ENCODE assay signal across 8 cellular contexts in the genomic region with DNA sequence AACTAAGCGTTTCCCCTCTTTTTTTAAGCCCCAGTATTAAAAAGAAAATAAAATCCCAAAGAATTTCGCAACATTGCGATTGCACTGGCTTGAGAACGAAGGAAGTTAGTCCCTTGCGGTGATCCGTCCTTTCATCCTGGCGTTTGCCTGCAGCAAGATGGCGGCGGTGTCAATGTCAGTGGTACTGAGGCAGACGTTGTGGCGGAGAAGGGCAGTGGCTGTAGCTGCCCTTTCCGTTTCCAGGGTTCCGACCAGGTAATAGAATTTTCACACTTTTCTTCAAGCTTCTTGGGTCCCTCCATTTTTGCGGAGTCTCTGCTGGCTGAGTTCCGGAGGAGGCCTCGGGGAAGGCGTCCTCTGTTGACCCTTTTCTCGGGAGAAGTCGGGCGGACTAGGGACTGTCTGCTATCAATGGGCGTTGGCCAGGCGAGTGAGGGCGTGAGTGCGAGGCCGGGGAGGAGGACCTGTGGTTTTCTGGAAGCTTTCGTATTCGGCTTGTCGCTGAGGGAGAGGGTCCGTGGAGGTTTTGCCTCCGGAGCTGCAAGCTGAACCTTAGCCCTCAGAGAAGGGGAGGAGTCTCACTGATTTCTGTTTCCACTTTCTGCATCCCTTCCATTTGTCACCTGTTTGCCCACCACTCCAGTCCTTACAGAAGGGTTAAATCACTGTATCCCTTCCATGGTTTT. TPM values are rescaled to one million over a fixed set of nuclear protein-coding genes. Genes with fewer than 3 reads are reported as not detected.
DNase-seq lines count a peak whose midpoint lies in the region; ATAC-seq and TF ChIP-seq lines count a peak whose summit lies in the region.

Gene NDUFS4, plus strand, starts transcription at position 134 of the 686 bp plus-strand sequence. Its CDS starts 24 bp downstream, at position 158.

- WGBS in prostate gland = 5% methylated on average over 30 of the region's 30 CpGs
- under 1% methylated on average over 30 of the region's 30 CpGs for WGBS in urinary bladder

- peak; percentile 94 for ATAC-seq in HG02763 (IDR thresholded peaks at IDR 0.05; ENCODE audit: unreplicated experiment)
- peak; percentile 98 for ATAC-seq in left ventricle myocardium superior

- H3K27me3 ChIP-seq in prostate gland (replicated peaks; ENCODE audit: insufficient read depth) = no peaks in the 10 kb centered on the region

- H3K4me1 ChIP-seq in prostate gland (replicated peaks) = no peaks in the 10 kb centered on the region
- H3K4me1 ChIP-seq in urinary bladder (ENCODE audit: insufficient read depth) = peaks cover 2% of the 10 kb centered on the region

- H3K4me3 ChIP-seq in GM12875 (ENCODE audit: low read depth, low read length) (peak within 1 kb of the TSS; percentile 98), prostate gland (peak within 1 kb of the TSS; percentile 58 to 61), urinary bladder (ENCODE audit: low read depth, low read length) (peak within 1 kb of the TSS; percentile 86)

- peak within 1 kb of the TSS; percentile 75 to 81 for H3K27ac ChIP-seq in prostate gland
- peak within 1 kb of the TSS; percentile 70 for H3K27ac ChIP-seq in urinary bladder (ENCODE audit: low read depth)

- no peak for TF ChIP-seq POLR2A in prostate gland (IDR thresholded peaks at IDR 0.05)

- TF ChIP-seq CTCF in GM12875 (IDR thresholded peaks at IDR 0.05; ENCODE audit: borderline replicate concordance, insufficient read depth, low read depth, low read length) (no peak), prostate gland (IDR thresholded peaks at IDR 0.05) (no peak)

- no peaks in the 10 kb centered on the region for H3K9me3 ChIP-seq in prostate gland

- peak; percentile 78 for DNase-seq in NCI-H1436 (lab: John Stamatoyannopoulos, UW)
- peak; percentile 68 for DNase-seq in amniotic stem cell (lab: John Stamatoyannopoulos, UW)
- peak; percentile 81 for DNase-seq in left ventricle myocardium superior
- DNase-seq in prostate gland (ENCODE audit: low spot score) = peak; percentile 79

- intact Hi-C loops in T-helper 1 cell treated with Interleukin-12 subunit alpha and Interleukin-12 subunit beta and Interleukin-4 antibody, amounts not matched to agents 30 ng/mL and 1 ng/mL, for 36 hours (cut with micrococcal nuclease) = loop anchor here (1.0 to 2.0 kb wide), 6 partner anchors 78 to 788 kb away; partner anchors contain the start of genes ARL15 and MOCS2
- intact Hi-C loops in left ventricle myocardium superior (cut with micrococcal nuclease) (no loop called here), prostate gland (cut with DNase I) (no loop called here)

- H3K36me3 ChIP-seq in prostate gland (no peaks in the 10 kb centered on the region), urinary bladder (ENCODE audit: insufficient read depth) (no peaks in the 10 kb centered on the region)

RNA-seq across cellular contexts. Expression of gene NDUFS4, which starts in this region (rescaled TPM):
- 48.5 and 48.6 TPM in 2 replicates for total RNA-seq in T-helper 1 cell treated with Interleukin-12 subunit alpha and Interleukin-12 subunit beta and Interleukin-4 antibody, amounts not matched to agents 30 ng/mL and 1 ng/mL, for 36 hours
- total RNA-seq in left ventricle myocardium superior = 212 TPM
- 10 to 100 TPM; 87.3 to 97.2 TPM for total RNA-seq in prostate gland
- total RNA-seq in urinary bladder = 105 TPM
- 107 TPM for polyA plus RNA-seq in urinary bladder

Comparison
In these comparisons a context has a peak if more than half of its experiments do, and no peak if none do; other contexts are left out.
1. Peak in every context shown above with its lines: DNase-seq, ATAC-seq, H3K4me3 ChIP-seq and H3K27ac ChIP-seq.